ENCODE assay signal across 33 cellular contexts in genomic region chr1:229360417-229360816, GRCh38.
"Had no signal": no experiment of that assay in that cellular context is flagged by ENCODE, and none has a peak within 500 bp of the region (broad histone marks: within the 10 kb centered on the region; RNA-seq: fewer than 3 reads in every experiment).

No MANE protein-coding gene starts in this region.

- H3K4me2 ChIP-seq: hepatocyte had no signal

- H3K36me3 ChIP-seq: heart right ventricle, left lung, lower lobe of right lung, pancreas, prostate gland, stomach, thyroid gland, transverse colon, upper lobe of right lung had no signal

- H3K79me2 ChIP-seq: hepatocyte had no signal

- H3K27ac Mint-ChIP-seq: immature natural killer cell; mesothelial cell of epicardium; naive B cell; natural killer cell; nephron progenitor cell; stimulated activated naive B cell treated with anti-CD40 and anti-IgM and Interleukin-4, amounts not matched to agents 10 μg/mL and 1 μg/mL and 100 μg/mL, for 72 hours had no signal

- H3K27ac ChIP-seq: heart right ventricle, hepatocyte, left lung, lower lobe of right lung, pancreas, prostate gland, skin epidermis, stomach, testis, thyroid gland, transverse colon, upper lobe of right lung had no signal

- H3K4me1 ChIP-seq: heart right ventricle, left lung, lower lobe of right lung, pancreas, prostate gland, stomach, testis, thyroid gland, transverse colon, upper lobe of right lung had no signal

- H3K4me1 Mint-ChIP-seq: immature natural killer cell, mesothelial cell of epicardium, naive B cell, natural killer cell had no signal

- H3K4me3 Mint-ChIP-seq: immature natural killer cell; mesothelial cell of epicardium; naive B cell; natural killer cell; nephron progenitor cell; stimulated activated naive B cell treated with anti-CD40 and anti-IgM and Interleukin-4, amounts not matched to agents 10 μg/mL and 1 μg/mL and 100 μg/mL, for 72 hours had no signal

- H3K9me3 Mint-ChIP-seq: natural killer cell had no signal

- H3K9me3 ChIP-seq: left lung, lower lobe of right lung, pancreas, prostate gland, testis, thyroid gland, transverse colon, upper lobe of right lung had no signal

- H3K27me3 ChIP-seq: testis had no signal

- ATAC-seq: heart right ventricle; left colon; left lung; lower lobe of right lung; natural killer cell; pancreas; right cardiac atrium; sciatic nerve; stimulated activated naive B cell treated with anti-CD40 and anti-IgM and Interleukin-4, amounts not matched to agents 10 μg/mL and 1 μg/mL and 100 μg/mL, for 72 hours; stimulated activated naive CD8-positive, alpha-beta T cell treated with anti-CD3 and anti-CD28 coated beads, Interleukin-15, Interleukin-2, amounts not matched to agents 100 U/mL and 50 U/mL, for 24 hours; upper lobe of right lung had no signal

- H3K4me3 ChIP-seq: heart right ventricle, hepatocyte, left lung, lower lobe of right lung, pancreas, prostate gland, skin epidermis, stomach, testis, thyroid gland, transverse colon, upper lobe of right lung had no signal

- DNase-seq: heart right ventricle; immature natural killer cell; kidney; left colon; left lung; lower lobe of right lung; mammary epithelial cell; mesendoderm; naive B cell; natural killer cell; nephron progenitor cell; pancreas; posterior cingulate gyrus; retina; right cardiac atrium; stimulated activated CD4-positive, alpha-beta T cell treated with anti-CD3 and anti-CD28 coated beads, Interleukin-12 subunit alpha, Interleukin-12 subunit beta, amount 100 ng/mL, for 4 hours; stimulated activated CD4-positive, alpha-beta T cell treated with anti-CD3 and anti-CD28 coated beads, Interleukin-15, amount 100 ng/mL, for 24 hours; stimulated activated CD4-positive, alpha-beta T cell treated with anti-CD3 and anti-CD28 coated beads, Interleukin-2, amount 100 ng/mL, for 24 hours; stimulated activated CD4-positive, alpha-beta T cell treated with anti-CD3 and anti-CD28 coated beads, Interleukin-4, amount 100 ng/mL, for 1 hour; stimulated activated naive B cell treated with anti-CD40 and anti-IgM and Interleukin-4, amounts not matched to agents 10 μg/mL and 1 μg/mL and 100 μg/mL, for 72 hours; stimulated activated naive CD8-positive, alpha-beta T cell treated with anti-CD3 and anti-CD28 coated beads, Interleukin-15, Interleukin-2, amounts not matched to agents 100 U/mL and 50 U/mL, for 24 hours; stomach; testis; thyroid gland; transverse colon; upper lobe of right lung had no signal

- H2AFZ ChIP-seq: hepatocyte had no signal

- H3K36me3 Mint-ChIP-seq: immature natural killer cell, mesothelial cell of epicardium, natural killer cell had no signal

- FAIRE-seq: islet of Langerhans, kidney, pancreas, urothelium cell line had no signal
